18 cellular contexts compared by ENCODE assay signal in genomic region chr2:2575870-2576386, GRCh38.
"Had no signal": no experiment of that assay in that cellular context is flagged by ENCODE, and none has a peak within 500 bp of the region (broad histone marks: within the 10 kb centered on the region; RNA-seq: fewer than 3 reads in every experiment).

No MANE protein-coding gene starts in this region.

- DNase-seq: activated CD4-positive, alpha-beta memory T cell treated with anti-CD3 and anti-CD28 coated beads, Interleukin-2, amount 10 ng/mL, durations not matched to agents 7 days and 5 days; activated CD4-positive, alpha-beta T cell treated with anti-CD3 and anti-CD28 coated beads for 4 hours; activated effector memory CD4-positive, alpha-beta T cell treated with anti-CD3 and anti-CD28 coated beads, Interleukin-2, amount 50 U/mL, for 16 hours; activated T-cell treated with anti-CD3 and anti-CD28 coated beads, Interleukin-2, amount 50 U/mL, for 48 hours; cerebellar nuclear complex; effector memory CD4-positive, alpha-beta T cell; foreskin fibroblast; left cardiac atrium; mesenchymal stem cell; naive thymus-derived CD8-positive, alpha-beta T cell; pancreas; right lobe of liver; small intestine; stimulated activated CD4-positive, alpha-beta T cell treated with anti-CD3 and anti-CD28 coated beads, Interleukin-4, amount 100 ng/mL, for 1 hour; upper lobe of left lung had no signal

- H3K36me3 Mint-ChIP-seq: activated naive CD4-positive, alpha-beta T cell treated with anti-CD3 and anti-CD28 coated beads, Interleukin-2, amount 50 U/mL, for 24 hours; naive thymus-derived CD8-positive, alpha-beta T cell; WTC11 had no signal

- H3K27me3 Mint-ChIP-seq: activated CD4-positive, alpha-beta memory T cell treated with anti-CD3 and anti-CD28 coated beads, Interleukin-2, amount 10 ng/mL, durations not matched to agents 7 days and 5 days; activated naive CD4-positive, alpha-beta T cell treated with anti-CD3 and anti-CD28 coated beads, Interleukin-2, amount 50 U/mL, for 24 hours; dendritic cell treated with granulocyte-macrophage colony-stimulating factor and Interleukin-4, amounts not matched to agents 40 ng/mL and 50 ng/mL, for 4 days had no signal

- H3K4me1 Mint-ChIP-seq: activated CD4-positive, alpha-beta memory T cell treated with anti-CD3 and anti-CD28 coated beads, Interleukin-2, amount 10 ng/mL, durations not matched to agents 7 days and 5 days; activated naive CD4-positive, alpha-beta T cell treated with anti-CD3 and anti-CD28 coated beads, Interleukin-2, amount 50 U/mL, for 24 hours had no signal

- H3K9me3 Mint-ChIP-seq: activated CD4-positive, alpha-beta memory T cell treated with anti-CD3 and anti-CD28 coated beads, Interleukin-2, amount 10 ng/mL, durations not matched to agents 7 days and 5 days; activated naive CD4-positive, alpha-beta T cell treated with anti-CD3 and anti-CD28 coated beads, Interleukin-2, amount 50 U/mL, for 24 hours; dendritic cell treated with granulocyte-macrophage colony-stimulating factor and Interleukin-4, amounts not matched to agents 40 ng/mL and 50 ng/mL, for 4 days; naive thymus-derived CD8-positive, alpha-beta T cell; WTC11 had no signal

- H3K4me3 Mint-ChIP-seq: activated CD4-positive, alpha-beta memory T cell treated with anti-CD3 and anti-CD28 coated beads, Interleukin-2, amount 10 ng/mL, durations not matched to agents 7 days and 5 days; activated naive CD4-positive, alpha-beta T cell treated with anti-CD3 and anti-CD28 coated beads, Interleukin-2, amount 50 U/mL, for 24 hours; dendritic cell treated with granulocyte-macrophage colony-stimulating factor and Interleukin-4, amounts not matched to agents 40 ng/mL and 50 ng/mL, for 4 days; naive thymus-derived CD8-positive, alpha-beta T cell; WTC11 had no signal

- H3K27ac Mint-ChIP-seq: activated CD4-positive, alpha-beta memory T cell treated with anti-CD3 and anti-CD28 coated beads, Interleukin-2, amount 10 ng/mL, durations not matched to agents 7 days and 5 days; activated naive CD4-positive, alpha-beta T cell treated with anti-CD3 and anti-CD28 coated beads, Interleukin-2, amount 50 U/mL, for 24 hours; dendritic cell treated with granulocyte-macrophage colony-stimulating factor and Interleukin-4, amounts not matched to agents 40 ng/mL and 50 ng/mL, for 4 days; naive thymus-derived CD8-positive, alpha-beta T cell; WTC11 had no signal
